Comparison of ENCODE assay signal across 11 cellular contexts in genomic region chr15:65287515-65287845, GRCh38. TPM values are rescaled to one million over a fixed set of nuclear protein-coding genes. Genes with fewer than 3 reads are reported as not detected.
A peak's percentile ranks its signal among the peaks of the same experiment; 100 is the strongest.
DNase-seq lines count a peak whose midpoint lies in the region; ATAC-seq, FAIRE-seq and TF ChIP-seq lines count a peak whose summit lies in the region.
"Had no signal": no experiment of that assay in that cellular context is flagged by ENCODE, and none has a peak within 500 bp of the region (broad histone marks: within the 10 kb centered on the region; RNA-seq: fewer than 3 reads in every experiment).

No MANE protein-coding gene starts in this region.

- 95% methylated on average over 2 of the region's 2 CpGs for WGBS in GM23248 (ENCODE audit: low coverage in 1 of 2, low lambda C conversion rate in 2 of 2, missing lambda C conversion rate in 2 of 2), 2 experiments
- WGBS in sigmoid colon, 2 donors: 88 to 93% methylated on average over 2 of the region's 2 CpGs

- ATAC-seq in HG03571 (IDR thresholded peaks at IDR 0.05; ENCODE audit: unreplicated experiment) (no peak), GM21526 (IDR thresholded peaks at IDR 0.05; ENCODE audit: low FRiP score, unreplicated experiment) (no peak)

- dilution Hi-C loops in endothelial cell of umbilical vein (cut with MboI; ENCODE audit: extremely low pct_ligation_motif_present, low sequenced_read_pairs): no loop called here

- H3K4me1 ChIP-seq in GM23248 (ENCODE audit: insufficient read depth) (peaks cover 9% of the 10 kb centered on the region), PC-9 (replicated peaks; ENCODE audit: insufficient read depth) (peaks cover 14% of the 10 kb centered on the region), endothelial cell of umbilical vein (ENCODE audit: control insufficient read depth, extremely low read depth, insufficient read depth, low read length) (peaks cover 16% of the 10 kb centered on the region), sigmoid colon (peaks cover 0 to 23% (median 20%) of the 10 kb centered on the region in 4 donors)

- FAIRE-seq in endothelial cell of umbilical vein (lab: Jason Lieb, UNC): no peak

- TF ChIP-seq POLR2A in endothelial cell of umbilical vein (IDR thresholded peaks at IDR 0.05; ENCODE audit: low read depth, low read length): no peak
- TF ChIP-seq POLR2A in sigmoid colon (IDR thresholded peaks at IDR 0.05): no peak

- peaks cover 19% of the 10 kb centered on the region for H3F3A ChIP-seq in GM23248 (ENCODE audit: insufficient read depth)
- peaks cover 8% of the 10 kb centered on the region for H3F3A ChIP-seq in PC-9 (ENCODE audit: insufficient read depth, low read depth)

- DNase-seq in GM23248: no peak
- DNase-seq in PC-9: no peak
- DNase-seq in endothelial cell of umbilical vein (ENCODE audit: low read depth, low spot score): no peak
- DNase-seq in sigmoid colon: no peak
- no peak for DNase-seq in NOMO-1 treated with dmso at 0.1 percent for 144 hours (lab: John Stamatoyannopoulos, UW; ENCODE audit: unreplicated experiment)
- no peak for DNase-seq in MG63

- no peak for TF ChIP-seq CTCF in PC-9 (conservative IDR thresholded peaks at IDR 0.05)
- no peak for TF ChIP-seq CTCF in endothelial cell of umbilical vein (IDR thresholded peaks at IDR 0.05; ENCODE audit: extremely low read depth in 1 of 2, insufficient read depth in 1 of 2, low read depth in 1 of 2, low read length in 2 of 2)
- no peak for TF ChIP-seq CTCF in sigmoid colon (IDR thresholded peaks at IDR 0.05)

- no peak for TF ChIP-seq EP300 in sigmoid colon (IDR thresholded peaks at IDR 0.05)

- no peaks in the 10 kb centered on the region for H3K9me2 ChIP-seq in GM23248 (ENCODE audit: insufficient read depth)
- H3K9me2 ChIP-seq in PC-9 (ENCODE audit: insufficient read depth): no peaks in the 10 kb centered on the region

- H3K4me3 ChIP-seq in GM23248 (no peak overlapping the region), PC-9 (no peak overlapping the region), endothelial cell of umbilical vein (replicated peaks in 1 of 3; ENCODE audit: insufficient read depth in 1 of 3, low read depth in 1 of 3, low read length in 3 of 3) (no peak overlapping the region), sigmoid colon (no peak overlapping the region), MG63 (no peak overlapping the region)
- H3K4me3 ChIP-seq: mucosa of descending colon had no signal

- H2AFZ ChIP-seq in GM23248 (peak overlapping the region; percentile 89), PC-9 (no peak overlapping the region), endothelial cell of umbilical vein (ENCODE audit: low read depth, low read length) (peak overlapping the region; percentile 90)

- H3K9me1 ChIP-seq in endothelial cell of umbilical vein (replicated peaks; ENCODE audit: control insufficient read depth, extremely low read depth, insufficient read depth, low read length): no peaks in the 10 kb centered on the region

- H3K4me2 ChIP-seq in GM23248 (ENCODE audit: unreplicated experiment) (no peak overlapping the region), PC-9 (peak overlapping the region; percentile 81), endothelial cell of umbilical vein (ENCODE audit: insufficient read depth, low read length) (no peak overlapping the region)

- in situ Hi-C loops in GM23248 (cut with MboI): no loop called here

- H3K27me3 ChIP-seq in GM23248 (replicated peaks; ENCODE audit: insufficient read depth): no peaks in the 10 kb centered on the region
- H3K27me3 ChIP-seq in PC-9 (ENCODE audit: insufficient read depth, low read depth): no peaks in the 10 kb centered on the region
- H3K27me3 ChIP-seq in endothelial cell of umbilical vein (ENCODE audit: control insufficient read depth in 2 of 2, insufficient read depth in 2 of 2, low read length in 2 of 2): peaks cover 2% of the 10 kb centered on the region in 2 experiments
- no peaks in the 10 kb centered on the region for H3K27me3 ChIP-seq in sigmoid colon
- no peaks in the 10 kb centered on the region for H3K27me3 ChIP-seq in MG63

- H3K36me3 ChIP-seq in GM23248 (ENCODE audit: low read depth): no peaks in the 10 kb centered on the region
- H3K36me3 ChIP-seq in PC-9 (ENCODE audit: low read depth): no peaks in the 10 kb centered on the region
- no peaks in the 10 kb centered on the region for H3K36me3 ChIP-seq in endothelial cell of umbilical vein (ENCODE audit: control insufficient read depth in 2 of 2, extremely low read depth in 1 of 2, insufficient read depth in 2 of 2, low read length in 2 of 2)
- no peaks in the 10 kb centered on the region for H3K36me3 ChIP-seq in sigmoid colon
- H3K36me3 ChIP-seq in MG63: no peaks in the 10 kb centered on the region; the same call in 1 of the 2 replicates

- intact Hi-C loops in PC-9 (cut with micrococcal nuclease; ENCODE audit: unreplicated experiment) (no loop called here), endothelial cell of umbilical vein (cut with micrococcal nuclease) (no loop called here), sigmoid colon (cut with DNase I) (no loop called here)

- H4K20me1 ChIP-seq in GM23248 (ENCODE audit: insufficient read depth) (no peaks in the 10 kb centered on the region), PC-9 (ENCODE audit: insufficient read depth) (no peaks in the 10 kb centered on the region), endothelial cell of umbilical vein (replicated peaks; ENCODE audit: control insufficient read depth, extremely low read depth, insufficient read depth, low read length) (no peaks in the 10 kb centered on the region)

- BruUV-seq in PC-9 (replicated peaks; lab: Mats Ljungman, UMichigan): no TSS peak
- BruUV-seq in endothelial cell of umbilical vein (replicated peaks; lab: Mats Ljungman, UMichigan): no TSS peak

- POLR2A ChIA-PET in PC-9 (lab: Charles Lee; ENCODE audit: unreplicated experiment): interaction anchor here (1.1 kb wide), 1 partner anchor 17 kb away, joined by 18 read pairs; the partner anchor contains the start of gene RNU5B-1
- POLR2A ChIA-PET in endothelial cell of umbilical vein (lab: Charles Lee): interaction anchor here (0.6 to 1.1 kb wide), 2 partner anchors 16 to 102 kb away, joined by 3 to 4 read pairs; partner anchors contain the start of gene CLPX

- CTCF ChIA-PET in PC-9 (lab: Charles Lee): interaction anchor here (0.9 kb wide), 1 partner anchor 254 kb away, joined by 4 read pairs; no protein-coding TSS in a partner anchor
- CTCF ChIA-PET in endothelial cell of umbilical vein (lab: Charles Lee): interaction anchor here (1.0 to 3.2 kb wide), 6 partner anchors 10 to 98 kb away, joined by 3 to 23 read pairs (median 8); partner anchors contain the start of gene RNU5B-1

- H3K27ac ChIP-seq in GM23248 (no peak overlapping the region), PC-9 (no peak overlapping the region), endothelial cell of umbilical vein (ENCODE audit: insufficient read depth, low read depth, low read length) (no peak overlapping the region), sigmoid colon (peak overlapping the region; percentile 85 to 92 (median 90))

- H3K9ac ChIP-seq in GM23248: no peak overlapping the region
- no peak overlapping the region for H3K9ac ChIP-seq in endothelial cell of umbilical vein (replicated peaks; ENCODE audit: extremely low read depth, insufficient read depth, low read length)

- no peaks in the 10 kb centered on the region for H3K9me3 ChIP-seq in GM23248 (ENCODE audit: low read depth)
- H3K9me3 ChIP-seq in PC-9 (ENCODE audit: insufficient read depth, low read depth): no peaks in the 10 kb centered on the region
- no peaks in the 10 kb centered on the region for H3K9me3 ChIP-seq in endothelial cell of umbilical vein (replicated peaks; ENCODE audit: control insufficient read depth, insufficient read depth, low read length)
- no peaks in the 10 kb centered on the region for H3K9me3 ChIP-seq in sigmoid colon
- H3K9me3 ChIP-seq in MG63: no peaks in the 10 kb centered on the region
- H3K9me3 ChIP-seq: mucosa of descending colon had no signal

- H3K79me2 ChIP-seq in GM23248 (ENCODE audit: insufficient read depth): no peaks in the 10 kb centered on the region; the same call in 1 of the 2 replicates
- no peaks in the 10 kb centered on the region for H3K79me2 ChIP-seq in PC-9 (ENCODE audit: low read depth)
- no peaks in the 10 kb centered on the region for H3K79me2 ChIP-seq in endothelial cell of umbilical vein (ENCODE audit: control insufficient read depth, insufficient read depth, low read length)

RNA-seq across cellular contexts. Expression of gene PARP16, which starts 0.8 kb away (rescaled TPM):
- total RNA-seq in GM23248 (2014; rRNA removed; shearing (Covaris generic)): 3.8 and 5.6 TPM in 2 replicates
- polyA plus RNA-seq in GM23248 (2016; fragmentation: Nextera tagmentation; extraction: Ambion mirVana) (7.1 and 7.7 TPM in 2 replicates), endothelial cell of umbilical vein (3.9 and 4.4 TPM in 2 replicates), sigmoid colon (10 to 100 TPM in 1 of 3 donors, 1 to 10 TPM in 2; 5.5 to 10.2 (median 8.4) TPM)
- total RNA-seq in PC-9 (2021) (12.3 TPM in 2 replicates), endothelial cell of umbilical vein (6.0 and 6.3 TPM in 2 replicates), sigmoid colon (10 to 100 TPM in 2 of 4 donors, 1 to 10 TPM in 2; 4.4 to 12.5 (median 10.4) TPM)
- 4.8 and 5.6 TPM in 2 replicates for polyA plus RNA-seq in endothelial cell of umbilical vein (2011; cell fraction: cytosol; rRNA removed)
- polyA plus RNA-seq in endothelial cell of umbilical vein (2011; cell fraction: nucleus; rRNA removed): 3.7 and 4.6 TPM in 2 replicates
- 4.8 and 5.4 TPM in 2 replicates for polyA plus RNA-seq in endothelial cell of umbilical vein (2012)
- polyA minus RNA-seq in endothelial cell of umbilical vein: 3.5 and 4.1 TPM in 2 replicates
- 12.3 TPM for polyA minus RNA-seq in endothelial cell of umbilical vein (2011; cell fraction: cytosol; rRNA and poly(A)+ RNA removed)
- polyA minus RNA-seq in endothelial cell of umbilical vein (2011; cell fraction: nucleus; rRNA and poly(A)+ RNA removed): 1.1 and 1.8 TPM in 2 replicates
- total RNA-seq in MG63 (2014; rRNA removed; shearing (Covaris generic); ENCODE audit: low replicate concordance): 6.3 and 10.2 TPM in 2 replicates

RNA-seq across cellular contexts. Expression of gene RNU5A-1, which starts 8.4 kb away (rescaled TPM):
- total RNA-seq in GM23248 (2014; rRNA removed; shearing (Covaris generic)): not detected in 2 replicates
- polyA plus RNA-seq in GM23248 (2016; fragmentation: Nextera tagmentation; extraction: Ambion mirVana) (not detected in 2 replicates), endothelial cell of umbilical vein (not detected in 2 replicates), sigmoid colon (not detected)
- total RNA-seq in PC-9 (2021) (not detected in 2 replicates), endothelial cell of umbilical vein (not detected in 2 replicates), sigmoid colon (not detected)
- polyA plus RNA-seq in endothelial cell of umbilical vein (2011; cell fraction: cytosol; rRNA removed): not detected in 2 replicates
- polyA plus RNA-seq in endothelial cell of umbilical vein (2011; cell fraction: nucleus; rRNA removed): not detected in 2 replicates
- not detected in 2 replicates for polyA plus RNA-seq in endothelial cell of umbilical vein (2012)
- polyA minus RNA-seq in endothelial cell of umbilical vein: under 0.01 TPM in 1 of 2 replicates, not detected in the other
- 512 TPM for polyA minus RNA-seq in endothelial cell of umbilical vein (2011; cell fraction: cytosol; rRNA and poly(A)+ RNA removed)
- polyA minus RNA-seq in endothelial cell of umbilical vein (2011; cell fraction: nucleus; rRNA and poly(A)+ RNA removed): under 0.01 TPM in 2 replicates
- total RNA-seq in MG63 (2014; rRNA removed; shearing (Covaris generic); ENCODE audit: low replicate concordance): not detected in 2 replicates
- total RNA-seq: aorta, mucosa of descending colon, NCI-H460 had no signal
- polyA plus RNA-seq: aorta had no signal

RNA-seq across cellular contexts. Expression of gene RNU5B-1, which starts 17.0 kb away (rescaled TPM):
- total RNA-seq in GM23248 (2014; rRNA removed; shearing (Covaris generic)): not detected in 2 replicates
- polyA plus RNA-seq in GM23248 (2016; fragmentation: Nextera tagmentation; extraction: Ambion mirVana) (not detected in 2 replicates), endothelial cell of umbilical vein (not detected in 2 replicates), sigmoid colon (not detected)
- total RNA-seq in PC-9 (2021) (not detected in 2 replicates), endothelial cell of umbilical vein (not detected in 2 replicates), sigmoid colon (not detected)
- polyA plus RNA-seq in endothelial cell of umbilical vein (2011; cell fraction: cytosol; rRNA removed): not detected in 2 replicates
- polyA plus RNA-seq in endothelial cell of umbilical vein (2011; cell fraction: nucleus; rRNA removed): under 0.01 TPM in 1 of 2 replicates, not detected in the other
- under 0.01 TPM in 1 of 2 replicates, not detected in the other for polyA plus RNA-seq in endothelial cell of umbilical vein (2012)
- polyA minus RNA-seq in endothelial cell of umbilical vein: under 0.01 TPM in 2 replicates
- polyA minus RNA-seq in endothelial cell of umbilical vein (2011; cell fraction: cytosol; rRNA and poly(A)+ RNA removed): 2,482 TPM
- polyA minus RNA-seq in endothelial cell of umbilical vein (2011; cell fraction: nucleus; rRNA and poly(A)+ RNA removed): under 0.01 TPM in 2 replicates
- total RNA-seq in MG63 (2014; rRNA removed; shearing (Covaris generic); ENCODE audit: low replicate concordance): not detected in 2 replicates
- total RNA-seq: NCI-H460 had no signal
- polyA plus RNA-seq: aorta had no signal

Comparison
In these comparisons a context has a peak if more than half of its experiments do, and no peak if none do; other contexts are left out.
1. H3K27ac ChIP-seq: peak in sigmoid colon (4 of 4); none in GM23248 (single experiment), PC-9 (single experiment) and endothelial cell of umbilical vein (single experiment).